ENCODE assay signal across 24 cellular contexts in the genomic region with DNA sequence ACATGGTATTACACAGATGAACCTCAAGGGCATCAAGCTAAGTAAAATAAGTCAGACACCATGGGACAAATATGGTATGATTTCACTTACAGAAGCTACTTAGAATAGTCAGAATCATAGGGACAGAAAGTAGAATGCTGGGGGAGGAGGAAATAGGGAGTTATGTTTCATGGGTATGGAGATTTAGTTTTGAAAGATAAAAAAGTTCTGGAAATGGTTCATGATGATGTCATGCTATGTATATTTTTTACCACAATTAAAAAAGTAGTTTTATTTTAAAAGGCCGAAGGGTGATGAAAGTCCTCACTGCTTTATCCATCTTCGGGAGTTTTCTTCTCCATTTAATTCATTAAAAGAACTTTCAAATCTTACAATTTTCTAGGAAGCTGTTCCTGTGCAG.
"Had no signal": no experiment of that assay in that cellular context is flagged by ENCODE, and none has a peak within 500 bp of the region (broad histone marks: within the 10 kb centered on the region; RNA-seq: fewer than 3 reads in every experiment).

No MANE protein-coding gene starts in this region.

- H3K4me1 ChIP-seq: sigmoid colon, spleen, tibial nerve, uterus had no signal

- H3K36me3 Mint-ChIP-seq: memory B cell; naive thymus-derived CD4-positive, alpha-beta T cell; natural killer cell treated with Interleukin-12 subunit alpha and Interleukin-12 subunit beta and Interleukin-15 and Interleukin-18, amount 100 ng/mL, for 72 hours; stimulated activated effector memory CD8-positive, alpha-beta T cell treated with anti-CD3 and anti-CD28 coated beads, Interleukin-12 subunit alpha, Interleukin-12 subunit beta, amount 100 ng/mL, for 72 hours; type B pancreatic cell had no signal

- H3K9me3 Mint-ChIP-seq: stimulated activated naive CD8-positive, alpha-beta T cell treated with anti-CD3 and anti-CD28 coated beads, Interleukin-15, amount 100 ng/mL, for 72 hours; type B pancreatic cell had no signal

- H3K4me1 Mint-ChIP-seq: immature natural killer cell; memory B cell; naive thymus-derived CD4-positive, alpha-beta T cell; stimulated activated effector memory CD8-positive, alpha-beta T cell treated with anti-CD3 and anti-CD28 coated beads, Interleukin-12 subunit alpha, Interleukin-12 subunit beta, amount 100 ng/mL, for 72 hours; stimulated activated naive CD8-positive, alpha-beta T cell treated with anti-CD3 and anti-CD28 coated beads, Interleukin-15, amount 100 ng/mL, for 72 hours had no signal

- H3K27ac ChIP-seq: left ventricle myocardium inferior, ovary, sigmoid colon, spleen, tibial nerve, uterus had no signal

- H3K36me3 ChIP-seq: left ventricle myocardium inferior, ovary, sigmoid colon, spleen, tibial nerve, uterus had no signal

- FAIRE-seq: small intestine had no signal

- H3K4me3 Mint-ChIP-seq: immature natural killer cell; memory B cell; naive thymus-derived CD4-positive, alpha-beta T cell; natural killer cell treated with Interleukin-12 subunit alpha and Interleukin-12 subunit beta and Interleukin-15 and Interleukin-18, amount 100 ng/mL, for 72 hours; stimulated activated effector memory CD8-positive, alpha-beta T cell treated with anti-CD3 and anti-CD28 coated beads, Interleukin-12 subunit alpha, Interleukin-12 subunit beta, amount 100 ng/mL, for 72 hours; stimulated activated naive CD8-positive, alpha-beta T cell treated with anti-CD3 and anti-CD28 coated beads, Interleukin-15, amount 100 ng/mL, for 72 hours; type B pancreatic cell had no signal

- ATAC-seq: mucosa of descending colon; naive thymus-derived CD4-positive, alpha-beta T cell; natural killer cell treated with Interleukin-12 subunit alpha and Interleukin-12 subunit beta and Interleukin-15 and Interleukin-18, amount 100 ng/mL, for 72 hours; right cardiac atrium; stimulated activated effector memory CD8-positive, alpha-beta T cell treated with anti-CD3 and anti-CD28 coated beads, Interleukin-12 subunit alpha, Interleukin-12 subunit beta, amount 100 ng/mL, for 72 hours; stimulated activated naive CD8-positive, alpha-beta T cell treated with anti-CD3 and anti-CD28 coated beads, Interleukin-15, amount 100 ng/mL, for 72 hours had no signal

- H3K27ac Mint-ChIP-seq: immature natural killer cell; memory B cell; naive thymus-derived CD4-positive, alpha-beta T cell; natural killer cell treated with Interleukin-12 subunit alpha and Interleukin-12 subunit beta and Interleukin-15 and Interleukin-18, amount 100 ng/mL, for 72 hours; progenitor cell of endocrine pancreas; stimulated activated effector memory CD8-positive, alpha-beta T cell treated with anti-CD3 and anti-CD28 coated beads, Interleukin-12 subunit alpha, Interleukin-12 subunit beta, amount 100 ng/mL, for 72 hours; stimulated activated naive CD8-positive, alpha-beta T cell treated with anti-CD3 and anti-CD28 coated beads, Interleukin-15, amount 100 ng/mL, for 72 hours; type B pancreatic cell had no signal

- H3K4me3 ChIP-seq: left ventricle myocardium inferior, lung, mucosa of descending colon, ovary, sigmoid colon, spleen, tibial nerve, uterus had no signal

- H3K27me3 ChIP-seq: ovary, sigmoid colon, spleen, tibial nerve, uterus had no signal

- DNase-seq: hypothalamus; immature natural killer cell; islet precursor cell; left ventricle myocardium inferior; midbrain; mucosa of descending colon; naive thymus-derived CD4-positive, alpha-beta T cell; ovary; right cardiac atrium; sigmoid colon; small intestine; stimulated activated CD4-positive, alpha-beta T cell treated with anti-CD3 and anti-CD28 coated beads, Interleukin-4, amount 100 ng/mL, for 24 hours; stimulated activated naive CD4-positive, alpha-beta T cell treated with Interleukin-2 at 50 U/mL for 16 hours; stimulated activated naive CD8-positive, alpha-beta T cell treated with anti-CD3 and anti-CD28 coated beads, Interleukin-15, amount 100 ng/mL, for 72 hours; substantia nigra; uterus had no signal

- H3K27me3 Mint-ChIP-seq: memory B cell; naive thymus-derived CD4-positive, alpha-beta T cell; natural killer cell treated with Interleukin-12 subunit alpha and Interleukin-12 subunit beta and Interleukin-15 and Interleukin-18, amount 100 ng/mL, for 72 hours; progenitor cell of endocrine pancreas; stimulated activated naive CD8-positive, alpha-beta T cell treated with anti-CD3 and anti-CD28 coated beads, Interleukin-15, amount 100 ng/mL, for 72 hours; type B pancreatic cell had no signal

- H3K9me3 ChIP-seq: mucosa of descending colon, ovary, sigmoid colon, spleen, tibial nerve, uterus had no signal
